Comparison of ENCODE assay signal across 8 cellular contexts in genomic region chr14:53954551-53955233, GRCh38. TPM values are rescaled to one million over a fixed set of nuclear protein-coding genes. Genes with fewer than 3 reads are reported as not detected.
A peak's percentile ranks its signal among the peaks of the same experiment; 100 is the strongest.
DNase-seq lines count a peak whose midpoint lies in the region; TF ChIP-seq lines count a peak whose summit lies in the region.

No MANE protein-coding gene starts in this region.

- peaks cover 14% of the 10 kb centered on the region for H3K27me3 ChIP-seq in CD8-positive, alpha-beta memory T cell (ENCODE audit: insufficient read depth, low read length, poor library complexity, severe bottlenecking)
- H3K27me3 ChIP-seq in uterus: peaks cover 0 to 3% of the 10 kb centered on the region in 2 donors

- H3K4me3 Mint-ChIP-seq in CD8-positive, alpha-beta memory T cell: peak overlapping the region in 6 of 7 donors; percentile 53 to 82 (median 64)
- H3K4me3 Mint-ChIP-seq in mesothelial cell of epicardium: peak overlapping the region; percentile 93

- no peak overlapping the region for H3K27ac ChIP-seq in CD8-positive, alpha-beta memory T cell (ENCODE audit: low read depth, low read length)
- H3K27ac ChIP-seq in uterus: peak overlapping the region; percentile 81 to 90

- no peak for TF ChIP-seq POLR2A in uterus (IDR thresholded peaks at IDR 0.05)

- H3K4me3 ChIP-seq in CD8-positive, alpha-beta memory T cell (ENCODE audit: low read length): no peak overlapping the region
- H3K4me3 ChIP-seq in choroid plexus epithelial cell (ENCODE audit: low read depth, low read length) (peak overlapping the region; percentile 48), uterus (peak overlapping the region; percentile 42 to 83)

- H3K36me3 Mint-ChIP-seq in CD8-positive, alpha-beta memory T cell: no peaks in the 10 kb centered on the region
- peaks cover 3% of the 10 kb centered on the region for H3K36me3 Mint-ChIP-seq in mesothelial cell of epicardium

- peaks cover 21 to 41% (median 31%) of the 10 kb centered on the region in 3 donors for H3K4me1 Mint-ChIP-seq in CD8-positive, alpha-beta memory T cell
- H3K4me1 Mint-ChIP-seq in mesothelial cell of epicardium: peaks cover 47% of the 10 kb centered on the region

- H3K36me3 ChIP-seq in CD8-positive, alpha-beta memory T cell (ENCODE audit: insufficient read depth, low read length): no peaks in the 10 kb centered on the region
- no peaks in the 10 kb centered on the region for H3K36me3 ChIP-seq in uterus

- no peaks in the 10 kb centered on the region for H3K9me3 ChIP-seq in CD8-positive, alpha-beta memory T cell (ENCODE audit: low read length)
- H3K9me3 ChIP-seq in uterus: no peaks in the 10 kb centered on the region

- H3K4me1 ChIP-seq in CD8-positive, alpha-beta memory T cell (ENCODE audit: insufficient read depth, low read length): no peaks in the 10 kb centered on the region
- peaks cover 0 to 5% of the 10 kb centered on the region in 2 donors for H3K4me1 ChIP-seq in uterus

- CTCF ChIA-PET in CD8-positive, alpha-beta memory T cell (lab: Charles Lee): interaction anchor here (1.7 kb wide), 1 partner anchor 9 kb away, joined by 4 read pairs; no protein-coding TSS in a partner anchor

- no peak for DNase-seq in CD8-positive, alpha-beta memory T cell
- DNase-seq in choroid plexus epithelial cell (ENCODE audit: low read depth) (peak; percentile 13), mesothelial cell of epicardium (ENCODE audit: low spot score in 2 of 2, unreplicated experiment in 2 of 2) (peak in 1 of 2 experiments; percentile 58), uterus (peak in 1 of 2 donors; percentile 28), NCI-H128 (lab: John Stamatoyannopoulos, UW; ENCODE audit: unreplicated experiment) (no peak), GF-D8 (lab: John Stamatoyannopoulos, UW) (no peak), cortex of kidney (lab: John Stamatoyannopoulos, UW) (no peak)

- POLR2A ChIA-PET in CD8-positive, alpha-beta memory T cell (lab: Charles Lee): no interaction called here

- peaks cover 58 to 75% of the 10 kb centered on the region in 2 donors for H3K27me3 Mint-ChIP-seq in CD8-positive, alpha-beta memory T cell
- H3K27me3 Mint-ChIP-seq in mesothelial cell of epicardium (ENCODE audit: low read depth): peaks cover 18% of the 10 kb centered on the region

- intact Hi-C loops in uterus (cut with DNase I; ENCODE audit: low total_unique reads): no loop called here

- TF ChIP-seq CTCF in choroid plexus epithelial cell (conservative IDR thresholded peaks at IDR 0.05; ENCODE audit: low read depth, low read length) (no peak), mesothelial cell of epicardium (IDR thresholded peaks at IDR 0.05; ENCODE audit: unreplicated experiment) (no peak), uterus (IDR thresholded peaks at IDR 0.05) (no peak)

- no peak overlapping the region for H3K27ac Mint-ChIP-seq in CD8-positive, alpha-beta memory T cell
- H3K27ac Mint-ChIP-seq in mesothelial cell of epicardium: peak overlapping the region; percentile 97

- no peak for TF ChIP-seq EP300 in Ishikawa (IDR thresholded peaks at IDR 0.05; ENCODE audit: borderline replicate concordance)

- TF ChIP-seq RAD21 in Ishikawa (IDR thresholded peaks at IDR 0.05; ENCODE audit: low read depth): no peak; the same call in 1 of the 2 replicates

- H3K9me3 Mint-ChIP-seq in CD8-positive, alpha-beta memory T cell: peaks cover 0 to 5% (median 2%) of the 10 kb centered on the region in 5 donors
- no peaks in the 10 kb centered on the region for H3K9me3 Mint-ChIP-seq in mesothelial cell of epicardium

TF ChIP-seq in Ishikawa, 13 proteins besides CTCF, POLR2A, EP300 and RAD21:
- TF ChIP-seq TEAD4 (IDR thresholded peaks at IDR 0.05) (no peak), ZBTB7A (IDR thresholded peaks at IDR 0.05; ENCODE audit: low read depth) (0 out of 2 replicates have a peak, but pooled peaks have one; percentile 34)

RNA-seq across cellular contexts. Expression of gene BMP4, which starts 1.9 kb away (rescaled TPM):
- under 1 TPM in 1 of 2 experiments, not detected in 1; 0.20 TPM for total RNA-seq in CD8-positive, alpha-beta memory T cell
- polyA plus RNA-seq in CD8-positive, alpha-beta memory T cell: not detected
- total RNA-seq in mesothelial cell of epicardium (27.6 to 35.2 TPM (median 34.2 TPM) in 3 replicates), uterus (100 to 1,000 TPM in 1 of 4 donors, 10 to 100 TPM in 3; 12.0 to 127 (median 14.9) TPM)

Comparison
In these comparisons a context has a peak if more than half of its experiments do, and no peak if none do; other contexts are left out.
1. RNA of gene BMP4, which starts 1.9 kb away (total RNA-seq): 27.6 to 35.2 TPM in mesothelial cell of epicardium and 12.0 to 127 TPM in uterus; 0.20 TPM in CD8-positive, alpha-beta memory T cell; every median in the first group is over 10 times any median in the second.